In genomic region chr18:23547806-23548205, GRCh38 we compare ENCODE assay signal across 19 cellular contexts. TPM values are rescaled to one million over a fixed set of nuclear protein-coding genes. Genes with fewer than 3 reads are reported as not detected.
DNase-seq lines count a peak whose midpoint lies in the region; ATAC-seq and TF ChIP-seq lines count a peak whose summit lies in the region.
"Had no signal": no experiment of that assay in that cellular context is flagged by ENCODE, and none has a peak within 500 bp of the region (broad histone marks: within the 10 kb centered on the region; RNA-seq: fewer than 3 reads in every experiment).

No MANE protein-coding gene starts in this region.

- H3K27ac ChIP-seq in left lung (peak overlapping the region in 1 of 2 donors; percentile 18), caudate nucleus (ENCODE audit: low read depth, low read length) (no peak overlapping the region)
- H3K27ac ChIP-seq: BLaER1, right atrium auricular region had no signal

- H3K4me3 ChIP-seq in left lung: no peak overlapping the region
- H3K4me3 ChIP-seq: BLaER1, right atrium auricular region had no signal

- DNase-seq in COR-L47 (lab: John Stamatoyannopoulos, UW) (peak; percentile 2), NCI-H2227 (lab: John Stamatoyannopoulos, UW; ENCODE audit: unreplicated experiment) (peak; percentile 82), dermis blood vessel endothelial cell (peak; percentile 23), left lung (no peak), left cardiac atrium (no peak), caudate nucleus (lab: John Stamatoyannopoulos, UW) (no peak)
- DNase-seq in T-helper 2 cell treated with Interferon-gamma antibody and Interleukin-4, amounts not matched to agents 5 μg/mL and 100 μg/mL, for 36 hours (ENCODE audit: low spot score): no peak
- DNase-seq: activated CD4-positive, alpha-beta T cell treated with anti-CD3 and anti-CD28 coated beads, Interleukin-2, amount 50 U/mL, for 1 hour; activated T-cell treated with anti-CD3 and anti-CD28 coated beads, Interleukin-2, amount 50 U/mL, for 4 hours; amygdala; NCI-H1436 treated with DMSO at 0.1 percent for 48 hours; NCI-H524 treated with DMSO at 0.1 percent for 48 hours; stimulated activated CD4-positive, alpha-beta T cell treated with anti-CD3 and anti-CD28 coated beads, Interleukin-4, amount 100 ng/mL, for 24 hours had no signal

- no peaks in the 10 kb centered on the region for H3K9me3 Mint-ChIP-seq in T-helper 2 cell treated with Interferon-gamma antibody and Interleukin-4, amounts not matched to agents 5 μg/mL and 100 μg/mL, for 36 hours
- H3K9me3 Mint-ChIP-seq: activated T-cell treated with anti-CD3 and anti-CD28 coated beads, Interleukin-2, amount 50 U/mL, for 4 hours; IgD-negative memory B cell; nephron; stimulated activated memory B cell treated with anti-CD40 and anti-IgM and Interleukin-4, amounts not matched to agents 10 μg/mL and 1 μg/mL and 100 μg/mL, for 72 hours had no signal

- intact Hi-C loops in left lung (cut with DNase I): no loop called here
- intact Hi-C loops in left cardiac atrium (cut with DNase I): no loop called here

- peaks cover 0 to 100% of the 10 kb centered on the region in 2 donors for H3K36me3 ChIP-seq in left lung

- H3K9me3 ChIP-seq in left lung: no peaks in the 10 kb centered on the region
- H3K9me3 ChIP-seq: BLaER1, right atrium auricular region had no signal

- H3K27ac Mint-ChIP-seq in T-helper 2 cell treated with Interferon-gamma antibody and Interleukin-4, amounts not matched to agents 5 μg/mL and 100 μg/mL, for 36 hours: no peak overlapping the region
- H3K27ac Mint-ChIP-seq: IgD-negative memory B cell; stimulated activated memory B cell treated with anti-CD40 and anti-IgM and Interleukin-4, amounts not matched to agents 10 μg/mL and 1 μg/mL and 100 μg/mL, for 72 hours had no signal

- peaks cover 9% of the 10 kb centered on the region in 2 donors for H3K4me1 ChIP-seq in left lung
- H3K4me1 ChIP-seq: BLaER1, right atrium auricular region had no signal

- no peaks in the 10 kb centered on the region for H3K27me3 ChIP-seq in left lung
- H3K27me3 ChIP-seq: BLaER1, right atrium auricular region had no signal

- peaks cover 5% of the 10 kb centered on the region for H3K4me1 Mint-ChIP-seq in T-helper 2 cell treated with Interferon-gamma antibody and Interleukin-4, amounts not matched to agents 5 μg/mL and 100 μg/mL, for 36 hours (ENCODE audit: low read depth)
- H3K4me1 Mint-ChIP-seq: stimulated activated memory B cell treated with anti-CD40 and anti-IgM and Interleukin-4, amounts not matched to agents 10 μg/mL and 1 μg/mL and 100 μg/mL, for 72 hours had no signal

- TF ChIP-seq CTCF in left lung (IDR thresholded peaks at IDR 0.05): no peak

- H3K36me3 Mint-ChIP-seq in T-helper 2 cell treated with Interferon-gamma antibody and Interleukin-4, amounts not matched to agents 5 μg/mL and 100 μg/mL, for 36 hours (ENCODE audit: low read depth): peaks cover 65% of the 10 kb centered on the region

- no peak overlapping the region for H3K4me3 Mint-ChIP-seq in T-helper 2 cell treated with Interferon-gamma antibody and Interleukin-4, amounts not matched to agents 5 μg/mL and 100 μg/mL, for 36 hours
- H3K4me3 Mint-ChIP-seq: activated T-cell treated with anti-CD3 and anti-CD28 coated beads, Interleukin-2, amount 50 U/mL, for 4 hours; IgD-negative memory B cell; nephron; stimulated activated memory B cell treated with anti-CD40 and anti-IgM and Interleukin-4, amounts not matched to agents 10 μg/mL and 1 μg/mL and 100 μg/mL, for 72 hours had no signal

- ATAC-seq in left lung (peak; percentile 32), HG02610 (IDR thresholded peaks at IDR 0.05; ENCODE audit: unreplicated experiment) (no peak), left cardiac atrium (no peak)
- ATAC-seq: activated T-cell treated with anti-CD3 and anti-CD28 coated beads, Interleukin-2, amount 50 U/mL, for 4 hours; stimulated activated memory B cell treated with anti-CD40 and anti-IgM and Interleukin-4, amounts not matched to agents 10 μg/mL and 1 μg/mL and 100 μg/mL, for 72 hours had no signal

- no peaks in the 10 kb centered on the region for H3K27me3 Mint-ChIP-seq in T-helper 2 cell treated with Interferon-gamma antibody and Interleukin-4, amounts not matched to agents 5 μg/mL and 100 μg/mL, for 36 hours (ENCODE audit: low read depth)
- H3K27me3 Mint-ChIP-seq: IgD-negative memory B cell; stimulated activated memory B cell treated with anti-CD40 and anti-IgM and Interleukin-4, amounts not matched to agents 10 μg/mL and 1 μg/mL and 100 μg/mL, for 72 hours had no signal

RNA-seq across cellular contexts. Expression of gene NPC1, which starts 38.5 kb away (rescaled TPM):
- total RNA-seq in dermis blood vessel endothelial cell: 36.4 and 80.5 TPM in 2 replicates
- total RNA-seq in left lung: 100 to 1,000 TPM; 103 to 138 TPM
- total RNA-seq in left cardiac atrium: 10 to 100 TPM; 17.1 to 29.7 TPM

RNA-seq across cellular contexts. Expression of gene RMC1, which starts 44.5 kb away (rescaled TPM):
- total RNA-seq in dermis blood vessel endothelial cell (28.8 and 33.1 TPM in 2 replicates), left lung (10 to 100 TPM; 37.6 to 37.9 TPM), left cardiac atrium (10 to 100 TPM; 12.8 to 18.6 TPM)

Comparison
In these comparisons a context has a peak if more than half of its experiments do, and no peak if none do; other contexts are left out.
1. DNase-seq: peak in COR-L47 (single experiment), NCI-H2227 (single experiment) and dermis blood vessel endothelial cell (single experiment); none in left lung (0 of 2), T-helper 2 cell treated with Interferon-gamma antibody and Interleukin-4, amounts not matched to agents 5 μg/mL and 100 μg/mL, for 36 hours (single experiment), left cardiac atrium (single experiment) and caudate nucleus (0 of 61).